Comparison of ENCODE assay signal across 22 cellular contexts in genomic region chr5:102713278-102713677, GRCh38. TPM values are rescaled to one million over a fixed set of nuclear protein-coding genes. Genes with fewer than 3 reads are reported as not detected.
DNase-seq lines count a peak whose midpoint lies in the region; ATAC-seq and TF ChIP-seq lines count a peak whose summit lies in the region.
"Had no signal": no experiment of that assay in that cellular context is flagged by ENCODE, and none has a peak within 500 bp of the region (broad histone marks: within the 10 kb centered on the region; RNA-seq: fewer than 3 reads in every experiment).

No MANE protein-coding gene starts in this region.

- no peak overlapping the region for H3K27ac ChIP-seq in effector memory CD4-positive, alpha-beta T cell (ENCODE audit: insufficient read depth, low read length, poor library complexity, severe bottlenecking)
- no peak overlapping the region for H3K27ac ChIP-seq in upper lobe of left lung
- H3K27ac ChIP-seq: body of pancreas, hepatocyte, KMS-11, Peyer's patch, vagina had no signal

- peaks cover 5 to 13% of the 10 kb centered on the region in 2 donors for H3K4me1 Mint-ChIP-seq in stimulated activated naive B cell treated with anti-CD40 and anti-IgM and Interleukin-4, amounts not matched to agents 10 μg/mL and 1 μg/mL and 100 μg/mL, for 72 hours

- ATAC-seq in GM19351 (IDR thresholded peaks at IDR 0.05; ENCODE audit: unreplicated experiment) = peak; percentile 33
- ATAC-seq in HG02870 (IDR thresholded peaks at IDR 0.05; ENCODE audit: unreplicated experiment) = peak; percentile 28
- ATAC-seq in stimulated activated naive B cell treated with anti-CD40 and anti-IgM and Interleukin-4, amounts not matched to agents 10 μg/mL and 1 μg/mL and 100 μg/mL, for 72 hours (replicated peaks) = peak; percentile 39 to 41
- no peak for ATAC-seq in upper lobe of left lung (ENCODE audit: low FRiP score in 2 of 2)
- ATAC-seq: body of pancreas had no signal

- H3K27ac Mint-ChIP-seq in stimulated activated naive B cell treated with anti-CD40 and anti-IgM and Interleukin-4, amounts not matched to agents 10 μg/mL and 1 μg/mL and 100 μg/mL, for 72 hours = no peak overlapping the region
- H3K27ac Mint-ChIP-seq: activated naive CD8-positive, alpha-beta T cell; naive B cell had no signal

- no peaks in the 10 kb centered on the region for H3K9me3 ChIP-seq in effector memory CD4-positive, alpha-beta T cell (ENCODE audit: control insufficient read depth, low read length)
- H3K9me3 ChIP-seq in upper lobe of left lung = no peaks in the 10 kb centered on the region
- H3K9me3 ChIP-seq: body of pancreas, Peyer's patch, SK-N-SH, vagina had no signal

- TF ChIP-seq EP300 in upper lobe of left lung (IDR thresholded peaks at IDR 0.05) = no peak

- TF ChIP-seq CTCF in upper lobe of left lung (IDR thresholded peaks at IDR 0.05) = no peak

- 82 to 94% methylated on average over 2 of the region's 2 CpGs for WGBS in upper lobe of left lung, 2 donors

- TF ChIP-seq POLR2A in upper lobe of left lung (IDR thresholded peaks at IDR 0.05) = no peak

- no peaks in the 10 kb centered on the region for H3K4me1 ChIP-seq in effector memory CD4-positive, alpha-beta T cell (ENCODE audit: control insufficient read depth, insufficient read depth, low read length, poor library complexity, severe bottlenecking)
- H3K4me1 ChIP-seq in upper lobe of left lung = no peaks in the 10 kb centered on the region
- H3K4me1 ChIP-seq: body of pancreas, Peyer's patch, vagina had no signal

- no peaks in the 10 kb centered on the region for H3K27me3 Mint-ChIP-seq in stimulated activated naive B cell treated with anti-CD40 and anti-IgM and Interleukin-4, amounts not matched to agents 10 μg/mL and 1 μg/mL and 100 μg/mL, for 72 hours
- H3K27me3 Mint-ChIP-seq: naive B cell had no signal

- H3K9me3 Mint-ChIP-seq in stimulated activated naive B cell treated with anti-CD40 and anti-IgM and Interleukin-4, amounts not matched to agents 10 μg/mL and 1 μg/mL and 100 μg/mL, for 72 hours = peaks cover 5 to 8% of the 10 kb centered on the region in 2 donors

- H3K4me3 Mint-ChIP-seq in stimulated activated naive B cell treated with anti-CD40 and anti-IgM and Interleukin-4, amounts not matched to agents 10 μg/mL and 1 μg/mL and 100 μg/mL, for 72 hours = no peak overlapping the region
- H3K4me3 Mint-ChIP-seq: activated naive CD8-positive, alpha-beta T cell; naive B cell had no signal

- H3K27me3 ChIP-seq in effector memory CD4-positive, alpha-beta T cell (replicated peaks; ENCODE audit: control insufficient read depth, insufficient read depth, low read length, poor library complexity, severe bottlenecking) = no peaks in the 10 kb centered on the region
- H3K27me3 ChIP-seq in upper lobe of left lung = no peaks in the 10 kb centered on the region
- H3K27me3 ChIP-seq: body of pancreas, hepatocyte, Peyer's patch, vagina had no signal

- no peaks in the 10 kb centered on the region for H3K36me3 Mint-ChIP-seq in stimulated activated naive B cell treated with anti-CD40 and anti-IgM and Interleukin-4, amounts not matched to agents 10 μg/mL and 1 μg/mL and 100 μg/mL, for 72 hours
- H3K36me3 Mint-ChIP-seq: naive B cell had no signal

- peak; percentile 91 for DNase-seq in MV-4-11 (lab: John Stamatoyannopoulos, UW)
- no peak for DNase-seq in stimulated activated naive B cell treated with anti-CD40 and anti-IgM and Interleukin-4, amounts not matched to agents 10 μg/mL and 1 μg/mL and 100 μg/mL, for 72 hours
- no peak for DNase-seq in effector memory CD4-positive, alpha-beta T cell
- no peak for DNase-seq in NCI-H1694 treated with DMSO at 0.1 percent for 48 hours (lab: John Stamatoyannopoulos, UW)
- DNase-seq in upper lobe of left lung = no peak
- DNase-seq: activated CD4-positive, CD25-positive, alpha-beta regulatory T cell; activated T-cell treated with anti-CD3 and anti-CD28 coated beads, Interleukin-2, amount 50 U/mL, for 48 hours; body of pancreas; islet precursor cell; naive B cell; NCI-H2171 treated with DMSO at 0.1 percent for 48 hours; NCI-H82; Peyer's patch; posterior cingulate gyrus; SK-N-SH; stimulated activated CD4-positive, alpha-beta T cell treated with anti-CD3 and anti-CD28 coated beads, Interleukin-4, amount 100 ng/mL, for 24 hours had no signal

- no peaks in the 10 kb centered on the region for H3K36me3 ChIP-seq in effector memory CD4-positive, alpha-beta T cell (ENCODE audit: control insufficient read depth, insufficient read depth, low read length)
- H3K36me3 ChIP-seq in upper lobe of left lung = no peaks in the 10 kb centered on the region
- H3K36me3 ChIP-seq: Peyer's patch, vagina had no signal

- no peak overlapping the region for H3K4me3 ChIP-seq in effector memory CD4-positive, alpha-beta T cell (ENCODE audit: insufficient read depth, low read depth, low read length, poor library complexity, severe bottlenecking)
- no peak overlapping the region for H3K4me3 ChIP-seq in upper lobe of left lung
- H3K4me3 ChIP-seq: body of pancreas, hepatocyte, Peyer's patch, vagina had no signal

RNA-seq across cellular contexts. Expression of gene PAM, which starts 41.8 kb away (rescaled TPM):
- total RNA-seq in upper lobe of left lung = 100 to 1,000 TPM in 5 of 6 donors, 10 to 100 TPM in 1; 91.1 to 428 (median 212) TPM

Comparison
In these comparisons a context has a peak if more than half of its experiments do, and no peak if none do; other contexts are left out.
1. ATAC-seq: peak in GM19351 (single experiment), HG02870 (single experiment) and stimulated activated naive B cell treated with anti-CD40 and anti-IgM and Interleukin-4, amounts not matched to agents 10 μg/mL and 1 μg/mL and 100 μg/mL, for 72 hours (2 of 2); none in upper lobe of left lung (0 of 2).